Comparison of ENCODE assay signal across 19 cellular contexts in genomic region chr19:47260476-47260875, GRCh38. TPM values are rescaled to one million over a fixed set of nuclear protein-coding genes. Genes with fewer than 3 reads are reported as not detected.
A peak's percentile ranks its signal among the peaks of the same experiment; 100 is the strongest.
DNase-seq lines count a peak whose midpoint lies in the region; ATAC-seq, FAIRE-seq and TF ChIP-seq lines count a peak whose summit lies in the region.
"Had no signal": no experiment of that assay in that cellular context is flagged by ENCODE, and none has a peak within 500 bp of the region (broad histone marks: within the 10 kb centered on the region; RNA-seq: fewer than 3 reads in every experiment).

No MANE protein-coding gene starts in this region.

- H3K9ac ChIP-seq in astrocyte (ENCODE audit: low read length), result peak overlapping the region; percentile 38

- no peak overlapping the region for H3K4me2 ChIP-seq in astrocyte (ENCODE audit: low read length)

- H3K9me3 ChIP-seq in astrocyte (ENCODE audit: insufficient read depth, low read depth, low read length), result no peaks in the 10 kb centered on the region

- H3K36me3 ChIP-seq in astrocyte (ENCODE audit: insufficient read depth, low read length), result peaks cover 24% of the 10 kb centered on the region

- H3K79me2 ChIP-seq in astrocyte (ENCODE audit: insufficient read depth, low read length), result peaks cover 61% of the 10 kb centered on the region

- peaks cover 22% of the 10 kb centered on the region for H3K4me1 ChIP-seq in astrocyte (ENCODE audit: insufficient read depth, low read length)

- H3K27ac Mint-ChIP-seq in activated naive CD8-positive, alpha-beta T cell, result peak overlapping the region; percentile 0
- no peak overlapping the region for H3K27ac Mint-ChIP-seq in activated naive CD8-positive, alpha-beta T cell treated with anti-CD3 and anti-CD28 coated beads for 36 hours
- H3K27ac Mint-ChIP-seq in astrocyte (ENCODE audit: unreplicated experiment), result no peak overlapping the region
- no peak overlapping the region for H3K27ac Mint-ChIP-seq in neural crest cell (ENCODE audit: unreplicated experiment)
- H3K27ac Mint-ChIP-seq: CD4-positive, CD25-positive, alpha-beta regulatory T cell had no signal

- no peak overlapping the region for H3K27ac ChIP-seq in astrocyte (ENCODE audit: low read depth, low read length)
- peak overlapping the region; percentile 57 for H3K27ac ChIP-seq in temporal lobe (ENCODE audit: low read depth, low read length)

- H3K27me3 Mint-ChIP-seq in activated naive CD8-positive, alpha-beta T cell, result no peaks in the 10 kb centered on the region
- H3K27me3 Mint-ChIP-seq in activated naive CD8-positive, alpha-beta T cell treated with anti-CD3 and anti-CD28 coated beads for 36 hours, result no peaks in the 10 kb centered on the region
- no peaks in the 10 kb centered on the region for H3K27me3 Mint-ChIP-seq in astrocyte (ENCODE audit: low read depth, unreplicated experiment)
- no peaks in the 10 kb centered on the region for H3K27me3 Mint-ChIP-seq in neural crest cell (ENCODE audit: low read depth)

- no peak overlapping the region for H3K4me3 ChIP-seq in astrocyte (ENCODE audit: insufficient read depth, low read depth, low read length)

- peaks cover 9% of the 10 kb centered on the region for H3K36me3 Mint-ChIP-seq in activated naive CD8-positive, alpha-beta T cell
- H3K36me3 Mint-ChIP-seq in activated naive CD8-positive, alpha-beta T cell treated with anti-CD3 and anti-CD28 coated beads for 36 hours, result peaks cover 35% of the 10 kb centered on the region
- H3K36me3 Mint-ChIP-seq in astrocyte (ENCODE audit: low read depth, unreplicated experiment), result peaks cover 27% of the 10 kb centered on the region
- H3K36me3 Mint-ChIP-seq in neural crest cell (ENCODE audit: low read depth), result peaks cover 18% of the 10 kb centered on the region

- no peak for TF ChIP-seq CTCF in astrocyte (IDR thresholded peaks at IDR 0.05; ENCODE audit: insufficient read depth, low read depth, low read length)
- TF ChIP-seq CTCF in neural crest cell (conservative IDR thresholded peaks at IDR 0.05), result no peak

- H4K20me1 ChIP-seq in astrocyte (ENCODE audit: insufficient read depth, low read length), result peaks cover 39% of the 10 kb centered on the region

- H3K9me3 Mint-ChIP-seq in activated naive CD8-positive, alpha-beta T cell (ENCODE audit: low read depth), result no peaks in the 10 kb centered on the region
- H3K9me3 Mint-ChIP-seq in activated naive CD8-positive, alpha-beta T cell treated with anti-CD3 and anti-CD28 coated beads for 36 hours, result no peaks in the 10 kb centered on the region
- no peaks in the 10 kb centered on the region for H3K9me3 Mint-ChIP-seq in astrocyte (ENCODE audit: unreplicated experiment)
- no peaks in the 10 kb centered on the region for H3K9me3 Mint-ChIP-seq in neural crest cell

- H3K4me1 Mint-ChIP-seq in activated naive CD8-positive, alpha-beta T cell (ENCODE audit: low read depth), result peaks cover 33% of the 10 kb centered on the region
- peaks cover 24% of the 10 kb centered on the region for H3K4me1 Mint-ChIP-seq in activated naive CD8-positive, alpha-beta T cell treated with anti-CD3 and anti-CD28 coated beads for 36 hours
- H3K4me1 Mint-ChIP-seq in astrocyte (ENCODE audit: low read depth, unreplicated experiment), result peaks cover 28% of the 10 kb centered on the region
- peaks cover 31% of the 10 kb centered on the region for H3K4me1 Mint-ChIP-seq in neural crest cell

- no peak for FAIRE-seq in astrocyte (lab: Jason Lieb, UNC)
- FAIRE-seq: G401.6, GM12891, GM19239 had no signal

- H3K4me3 Mint-ChIP-seq in activated naive CD8-positive, alpha-beta T cell, result no peak overlapping the region
- no peak overlapping the region for H3K4me3 Mint-ChIP-seq in activated naive CD8-positive, alpha-beta T cell treated with anti-CD3 and anti-CD28 coated beads for 36 hours
- H3K4me3 Mint-ChIP-seq in astrocyte (ENCODE audit: unreplicated experiment) (peak overlapping the region; percentile 2), neural crest cell (peak overlapping the region; percentile 31)

- DNase-seq in activated naive CD8-positive, alpha-beta T cell treated with anti-CD3 and anti-CD28 coated beads for 36 hours, result no peak
- no peak for DNase-seq in astrocyte (ENCODE audit: low read depth)
- no peak for DNase-seq in neural crest cell (ENCODE audit: low read depth, low spot score)
- DNase-seq in SHP77 (lab: John Stamatoyannopoulos, UW), result no peak
- no peak for DNase-seq in activated effector memory CD4-positive, alpha-beta T cell treated with Interleukin-2 at 50 U/mL for 16 hours
- DNase-seq: CD4-positive, CD25-positive, alpha-beta regulatory T cell; DMS79 treated with DMSO at 0.1 percent for 48 hours; KG1; NCI-H1105; NCI-H1694 treated with DMSO at 0.1 percent for 48 hours; Right ventricle myocardium superior had no signal

- no peak overlapping the region for H2AFZ ChIP-seq in astrocyte (ENCODE audit: low read depth, low read length)

- ATAC-seq in GM18520 (IDR thresholded peaks at IDR 0.05; ENCODE audit: unreplicated experiment), result no peak
- ATAC-seq: Panc1 had no signal

- no peaks in the 10 kb centered on the region for H3K27me3 ChIP-seq in astrocyte (ENCODE audit: insufficient read depth, low read length)

RNA-seq across cellular contexts. Expression of gene CCDC9, which starts 4.2 kb away (rescaled TPM):
- 10 to 100 TPM; 28.4 to 29.3 TPM for total RNA-seq in activated naive CD8-positive, alpha-beta T cell treated with anti-CD3 and anti-CD28 coated beads for 36 hours
- 44.6 and 45.5 TPM in 2 replicates for total RNA-seq in astrocyte
- 24.6 and 26.1 TPM in 2 replicates for total RNA-seq in neural crest cell
- total RNA-seq in temporal lobe, result 2.2 TPM

RNA-seq across cellular contexts. Expression of gene INAFM1, which starts 14.2 kb away (rescaled TPM):
- total RNA-seq in activated naive CD8-positive, alpha-beta T cell treated with anti-CD3 and anti-CD28 coated beads for 36 hours, result 10 to 100 TPM in 1 of 2 experiments, 1 to 10 TPM in 1; 9.8 to 10.6 TPM
- total RNA-seq in astrocyte, result 23.6 and 25.7 TPM in 2 replicates
- 10.2 and 10.6 TPM in 2 replicates for total RNA-seq in neural crest cell
- 3.2 TPM for total RNA-seq in temporal lobe

RNA-seq across cellular contexts. Expression of gene BBC3, which starts 29.5 kb away (rescaled TPM):
- 10 to 100 TPM; 12.5 to 13.3 TPM for total RNA-seq in activated naive CD8-positive, alpha-beta T cell treated with anti-CD3 and anti-CD28 coated beads for 36 hours
- total RNA-seq in astrocyte (43.5 and 54.6 TPM in 2 replicates), neural crest cell (6.1 and 6.3 TPM in 2 replicates), temporal lobe (5.2 TPM)

RNA-seq across cellular contexts. Expression of gene C5AR1, which starts 49.2 kb away (rescaled TPM):
- 1 to 10 TPM; 1.4 to 1.8 TPM for total RNA-seq in activated naive CD8-positive, alpha-beta T cell treated with anti-CD3 and anti-CD28 coated beads for 36 hours
- total RNA-seq in astrocyte (4.6 and 5.2 TPM in 2 replicates), neural crest cell (0.44 TPM in 1 of 2 replicates, not detected in the other), temporal lobe (0.25 TPM)
- total RNA-seq: M059J had no signal

Comparison
In these comparisons a context has a peak if more than half of its experiments do, and no peak if none do; other contexts are left out.
1. H3K4me3 Mint-ChIP-seq: peak in astrocyte (single experiment) and neural crest cell (single experiment); none in activated naive CD8-positive, alpha-beta T cell (single experiment) and activated naive CD8-positive, alpha-beta T cell treated with anti-CD3 and anti-CD28 coated beads for 36 hours (single experiment).